ENCODE assay signal across 10 cellular contexts in genomic region chr21:37373539-37373938, GRCh38. TPM values are rescaled to one million over a fixed set of nuclear protein-coding genes. Genes with fewer than 3 reads are reported as not detected.
DNase-seq lines count a peak whose midpoint lies in the region; ATAC-seq and TF ChIP-seq lines count a peak whose summit lies in the region.
"Had no signal": no experiment of that assay in that cellular context is flagged by ENCODE, and none has a peak within 500 bp of the region (broad histone marks: within the 10 kb centered on the region; RNA-seq: fewer than 3 reads in every experiment).

No MANE protein-coding gene starts in this region.

- peaks cover under 1% of the 10 kb centered on the region for H3K36me3 Mint-ChIP-seq in activated naive CD8-positive, alpha-beta T cell
- H3K36me3 Mint-ChIP-seq in activated naive CD8-positive, alpha-beta T cell treated with anti-CD3 and anti-CD28 coated beads for 36 hours: peaks cover 35% of the 10 kb centered on the region
- peaks cover 17% of the 10 kb centered on the region for H3K36me3 Mint-ChIP-seq in stimulated activated effector memory CD8-positive, alpha-beta T cell treated with anti-CD3 and anti-CD28 coated beads, Interleukin-12 subunit alpha, Interleukin-12 subunit beta, amount 100 ng/mL, for 72 hours
- peaks cover 12 to 14% of the 10 kb centered on the region in 2 donors for H3K36me3 Mint-ChIP-seq in stimulated activated naive B cell treated with anti-CD40 and anti-IgM and Interleukin-4, amounts not matched to agents 10 μg/mL and 1 μg/mL and 100 μg/mL, for 72 hours

- no peak overlapping the region for H3K4me3 ChIP-seq in epithelial cell of esophagus (ENCODE audit: low read length)

- H3K27me3 Mint-ChIP-seq in activated naive CD8-positive, alpha-beta T cell: no peaks in the 10 kb centered on the region
- H3K27me3 Mint-ChIP-seq in activated naive CD8-positive, alpha-beta T cell treated with anti-CD3 and anti-CD28 coated beads for 36 hours: no peaks in the 10 kb centered on the region
- H3K27me3 Mint-ChIP-seq in stimulated activated naive B cell treated with anti-CD40 and anti-IgM and Interleukin-4, amounts not matched to agents 10 μg/mL and 1 μg/mL and 100 μg/mL, for 72 hours: no peaks in the 10 kb centered on the region

- TF ChIP-seq CTCF in epithelial cell of esophagus (IDR thresholded peaks at IDR 0.05; ENCODE audit: insufficient read depth, low read depth, low read length, missing control alignments): no peak

- DNase-seq in activated naive CD8-positive, alpha-beta T cell treated with anti-CD3 and anti-CD28 coated beads for 36 hours: no peak
- peak; percentile 34 for DNase-seq in epithelial cell of esophagus (ENCODE audit: low read depth)
- DNase-seq in stimulated activated effector memory CD8-positive, alpha-beta T cell treated with anti-CD3 and anti-CD28 coated beads, Interleukin-12 subunit alpha, Interleukin-12 subunit beta, amount 100 ng/mL, for 72 hours (ENCODE audit: low spot score in 2 of 2): no peak
- DNase-seq in GM19238 (ENCODE audit: insufficient read length, low spot score): no peak
- DNase-seq in stimulated activated naive B cell treated with anti-CD40 and anti-IgM and Interleukin-4, amounts not matched to agents 10 μg/mL and 1 μg/mL and 100 μg/mL, for 72 hours: no peak
- no peak for DNase-seq in NCI-H146 treated with DMSO at 0.1 percent for 48 hours (lab: John Stamatoyannopoulos, UW; ENCODE audit: unreplicated experiment)
- DNase-seq: head of caudate nucleus, NCI-H524 had no signal

- peaks cover 89% of the 10 kb centered on the region for H3K4me1 Mint-ChIP-seq in activated naive CD8-positive, alpha-beta T cell (ENCODE audit: low read depth)
- H3K4me1 Mint-ChIP-seq in activated naive CD8-positive, alpha-beta T cell treated with anti-CD3 and anti-CD28 coated beads for 36 hours: peaks cover 79% of the 10 kb centered on the region
- peaks cover 78% of the 10 kb centered on the region for H3K4me1 Mint-ChIP-seq in stimulated activated effector memory CD8-positive, alpha-beta T cell treated with anti-CD3 and anti-CD28 coated beads, Interleukin-12 subunit alpha, Interleukin-12 subunit beta, amount 100 ng/mL, for 72 hours
- H3K4me1 Mint-ChIP-seq in stimulated activated naive B cell treated with anti-CD40 and anti-IgM and Interleukin-4, amounts not matched to agents 10 μg/mL and 1 μg/mL and 100 μg/mL, for 72 hours: peaks cover 48 to 81% of the 10 kb centered on the region in 2 donors

- H3K4me3 Mint-ChIP-seq in activated naive CD8-positive, alpha-beta T cell: peak overlapping the region; percentile 40
- no peak overlapping the region for H3K4me3 Mint-ChIP-seq in activated naive CD8-positive, alpha-beta T cell treated with anti-CD3 and anti-CD28 coated beads for 36 hours
- H3K4me3 Mint-ChIP-seq in stimulated activated effector memory CD8-positive, alpha-beta T cell treated with anti-CD3 and anti-CD28 coated beads, Interleukin-12 subunit alpha, Interleukin-12 subunit beta, amount 100 ng/mL, for 72 hours: no peak overlapping the region
- no peak overlapping the region for H3K4me3 Mint-ChIP-seq in stimulated activated naive B cell treated with anti-CD40 and anti-IgM and Interleukin-4, amounts not matched to agents 10 μg/mL and 1 μg/mL and 100 μg/mL, for 72 hours

- no peaks in the 10 kb centered on the region for H3K9me3 Mint-ChIP-seq in activated naive CD8-positive, alpha-beta T cell (ENCODE audit: low read depth)
- H3K9me3 Mint-ChIP-seq in activated naive CD8-positive, alpha-beta T cell treated with anti-CD3 and anti-CD28 coated beads for 36 hours: peaks cover 1% of the 10 kb centered on the region
- H3K9me3 Mint-ChIP-seq in stimulated activated effector memory CD8-positive, alpha-beta T cell treated with anti-CD3 and anti-CD28 coated beads, Interleukin-12 subunit alpha, Interleukin-12 subunit beta, amount 100 ng/mL, for 72 hours: no peaks in the 10 kb centered on the region
- peaks cover 0 to 3% of the 10 kb centered on the region in 2 donors for H3K9me3 Mint-ChIP-seq in stimulated activated naive B cell treated with anti-CD40 and anti-IgM and Interleukin-4, amounts not matched to agents 10 μg/mL and 1 μg/mL and 100 μg/mL, for 72 hours

- H3K27ac Mint-ChIP-seq in activated naive CD8-positive, alpha-beta T cell: peak overlapping the region; percentile 64
- H3K27ac Mint-ChIP-seq in activated naive CD8-positive, alpha-beta T cell treated with anti-CD3 and anti-CD28 coated beads for 36 hours: no peak overlapping the region
- peak overlapping the region; percentile 53 for H3K27ac Mint-ChIP-seq in stimulated activated effector memory CD8-positive, alpha-beta T cell treated with anti-CD3 and anti-CD28 coated beads, Interleukin-12 subunit alpha, Interleukin-12 subunit beta, amount 100 ng/mL, for 72 hours
- no peak overlapping the region for H3K27ac Mint-ChIP-seq in stimulated activated naive B cell treated with anti-CD40 and anti-IgM and Interleukin-4, amounts not matched to agents 10 μg/mL and 1 μg/mL and 100 μg/mL, for 72 hours

- peak; percentile 23; the same call in 2 of the 3 replicates for ATAC-seq in SK-N-SH treated with all-trans-retinoic acid at 6 μM for 48 hours
- no peak for ATAC-seq in stimulated activated effector memory CD8-positive, alpha-beta T cell treated with anti-CD3 and anti-CD28 coated beads, Interleukin-12 subunit alpha, Interleukin-12 subunit beta, amount 100 ng/mL, for 72 hours
- no peak for ATAC-seq in stimulated activated naive B cell treated with anti-CD40 and anti-IgM and Interleukin-4, amounts not matched to agents 10 μg/mL and 1 μg/mL and 100 μg/mL, for 72 hours (replicated peaks)

TF ChIP-seq in SK-N-SH treated with all-trans-retinoic acid at 6 μM for 48 hours, 23 proteins besides CTCF, POLR2A, EP300 and RAD21:
- TF ChIP-seq ZFP30 (CRISPR knock-in tag; IDR thresholded peaks at IDR 0.05): no peak
- no peak for TF ChIP-seq TOX (CRISPR knock-in tag; IDR thresholded peaks at IDR 0.05; ENCODE audit: borderline replicate concordance)

RNA-seq across cellular contexts. Expression of gene DYRK1A, which starts 7.0 kb away (rescaled TPM):
- 10 to 100 TPM; 63.1 to 64.3 TPM for total RNA-seq in activated naive CD8-positive, alpha-beta T cell treated with anti-CD3 and anti-CD28 coated beads for 36 hours

Comparison
In these comparisons a context has a peak if more than half of its experiments do, and no peak if none do; other contexts are left out.
1. H3K27ac Mint-ChIP-seq: peak in activated naive CD8-positive, alpha-beta T cell (single experiment) and stimulated activated effector memory CD8-positive, alpha-beta T cell treated with anti-CD3 and anti-CD28 coated beads, Interleukin-12 subunit alpha, Interleukin-12 subunit beta, amount 100 ng/mL, for 72 hours (single experiment); none in activated naive CD8-positive, alpha-beta T cell treated with anti-CD3 and anti-CD28 coated beads for 36 hours (single experiment) and stimulated activated naive B cell treated with anti-CD40 and anti-IgM and Interleukin-4, amounts not matched to agents 10 μg/mL and 1 μg/mL and 100 μg/mL, for 72 hours (single experiment).